7 cellular contexts compared by ENCODE assay signal in genomic region chr11:14148653-14149273, GRCh38.
DNase-seq lines count a peak whose midpoint lies in the region; ATAC-seq and TF ChIP-seq lines count a peak whose summit lies in the region.

No MANE protein-coding gene starts in this region.

- H3K4me3 ChIP-seq in esophagus muscularis mucosa = no peak overlapping the region

- H3K27me3 ChIP-seq in esophagus muscularis mucosa = no peaks in the 10 kb centered on the region

- CTCF ChIA-PET in HEK293T (lab: Yijun Ruan, JAX) = interaction anchor here (0.6 to 1.5 kb wide), 10 partner anchors 9 to 233 kb away, joined by 3 to 17 read pairs (median 3); no protein-coding TSS in a partner anchor

- intact Hi-C loops in esophagus muscularis mucosa (cut with DNase I) = loop anchor here (1.0 kb wide), 1 partner anchor 192 kb away; no protein-coding TSS in a partner anchor

- TF ChIP-seq POLR2A in esophagus muscularis mucosa (IDR thresholded peaks at IDR 0.05; ENCODE audit: low read depth) = no peak

- peaks cover 7% of the 10 kb centered on the region for H3K27me3 Mint-ChIP-seq in osteocyte (ENCODE audit: unreplicated experiment)

- 46% methylated on average over 3 of the region's 3 CpGs for WGBS in esophagus muscularis mucosa

- DNase-seq in EH (ENCODE audit: low read depth) (peak; percentile 36), HEK293T (ENCODE audit: extremely low spot score) (peak; percentile 28), RKO (ENCODE audit: low spot score) (peak; percentile 70), esophagus muscularis mucosa (ENCODE audit: extremely low spot score) (no peak), osteocyte (ENCODE audit: extremely low spot score, unreplicated experiment) (no peak)
- no peak for DNase-seq in stimulated activated CD4-positive, alpha-beta T cell treated with anti-CD3 and anti-CD28 coated beads, Interleukin-2, amount 100 ng/mL, for 24 hours

- H3K27ac Mint-ChIP-seq in osteocyte (ENCODE audit: unreplicated experiment) = no peak overlapping the region

- no peak for TF ChIP-seq EP300 in esophagus muscularis mucosa (IDR thresholded peaks at IDR 0.05)

- no peaks in the 10 kb centered on the region for H3K36me3 Mint-ChIP-seq in osteocyte (ENCODE audit: unreplicated experiment)

- H3K4me1 Mint-ChIP-seq in osteocyte (ENCODE audit: unreplicated experiment) = no peaks in the 10 kb centered on the region

- H3K9me3 ChIP-seq in esophagus muscularis mucosa = peaks cover 0 to 5% (median 2%) of the 10 kb centered on the region in 4 donors

- H3K4me3 Mint-ChIP-seq in osteocyte (ENCODE audit: unreplicated experiment) = no peak overlapping the region

- H3K36me3 ChIP-seq in esophagus muscularis mucosa = no peaks in the 10 kb centered on the region

- no peaks in the 10 kb centered on the region for H3K4me1 ChIP-seq in esophagus muscularis mucosa

- ATAC-seq in HG03196 (IDR thresholded peaks at IDR 0.05; ENCODE audit: unreplicated experiment) = no peak

- no peaks in the 10 kb centered on the region for H3K9me3 Mint-ChIP-seq in osteocyte (ENCODE audit: unreplicated experiment)

- H3K27ac ChIP-seq in esophagus muscularis mucosa (replicated peaks in 1 of 4) = no peak overlapping the region

- TF ChIP-seq CTCF in esophagus muscularis mucosa (IDR thresholded peaks at IDR 0.05) = peak; percentile 63 to 68 (median 65)
- peak; percentile 49 for TF ChIP-seq CTCF in osteocyte (IDR thresholded peaks at IDR 0.05)

- POLR2A ChIA-PET in HEK293T (lab: Yijun Ruan, JAX) = no interaction called here

TF ChIP-seq in HEK293T, 16 proteins besides CTCF, POLR2A, EP300 and RAD21:
- no peak for TF ChIP-seq SUZ12 (IDR thresholded peaks at IDR 0.05)
- no peak for TF ChIP-seq TARDBP (IDR thresholded peaks at IDR 0.05)
- TF ChIP-seq LEF1 (IDR thresholded peaks at IDR 0.05; ENCODE audit: borderline replicate concordance) = no peak
- TF ChIP-seq PKNOX1 (IDR thresholded peaks at IDR 0.05) = no peak
- no peak for TF ChIP-seq FOXA1 (IDR thresholded peaks at IDR 0.05)
- TF ChIP-seq NFRKB (IDR thresholded peaks at IDR 0.05) = no peak
- no peak for TF ChIP-seq CTBP1 (IDR thresholded peaks at IDR 0.05; ENCODE audit: borderline replicate concordance)
- TF ChIP-seq L3MBTL2 (conservative IDR thresholded peaks at IDR 0.05) = no peak
- TF ChIP-seq HDGF (IDR thresholded peaks at IDR 0.05; ENCODE audit: borderline replicate concordance) = no peak
- TF ChIP-seq ARNT (IDR thresholded peaks at IDR 0.05) = no peak
- TF ChIP-seq FOXK2 (IDR thresholded peaks at IDR 0.05) = no peak
- TF ChIP-seq ELF4 (IDR thresholded peaks at IDR 0.05) = no peak
- no peak for TF ChIP-seq SP1 (IDR thresholded peaks at IDR 0.05)
- no peak for TF ChIP-seq ZNF384 (IDR thresholded peaks at IDR 0.05)
- TF ChIP-seq FOXM1 (IDR thresholded peaks at IDR 0.05; ENCODE audit: borderline replicate concordance) = no peak

Comparison
In these comparisons a context has a peak if more than half of its experiments do, and no peak if none do; other contexts are left out.
1. DNase-seq: peak in EH (single experiment), HEK293T (single experiment) and RKO (single experiment); none in esophagus muscularis mucosa (single experiment), osteocyte (single experiment) and stimulated activated CD4-positive, alpha-beta T cell treated with anti-CD3 and anti-CD28 coated beads, Interleukin-2, amount 100 ng/mL, for 24 hours (0 of 2).